8 cellular contexts compared by ENCODE assay signal in genomic region chr20:31661625-31662371, GRCh38. TPM values are rescaled to one million over a fixed set of nuclear protein-coding genes. Genes with fewer than 3 reads are reported as not detected.
DNase-seq lines count a peak whose midpoint lies in the region; ATAC-seq and TF ChIP-seq lines count a peak whose summit lies in the region.

No MANE protein-coding gene starts in this region.

- TF ChIP-seq CTCF in BE2C (IDR thresholded peaks at IDR 0.05; ENCODE audit: low read depth, low read length): peak; percentile 54
- TF ChIP-seq CTCF in PC-3 (conservative IDR thresholded peaks at IDR 0.05; ENCODE audit: low read depth, low read length): peak; percentile 58
- TF ChIP-seq CTCF in esophagus muscularis mucosa (IDR thresholded peaks at IDR 0.05): peak; percentile 71 to 89 (median 82)

- CTCF ChIA-PET in PC-3 (lab: Charles Lee): interaction anchor here (0.6 to 4.0 kb wide), 12 partner anchors 9 to 201 kb away, joined by 3 to 134 read pairs (median 4); partner anchors contain the start of genes BCL2L1 and TPX2

- H2AFZ ChIP-seq in PC-3 (ENCODE audit: low read length): 0 out of 2 replicates have a peak overlapping the region, but pooled peaks have one; percentile 61

- H3K4me1 ChIP-seq in BE2C (no peaks in the 10 kb centered on the region), PC-3 (ENCODE audit: insufficient read depth, low read length) (peaks cover 38% of the 10 kb centered on the region), esophagus muscularis mucosa (peaks cover 43 to 52% (median 50%) of the 10 kb centered on the region in 4 donors)

- 18% methylated on average over 12 of the region's 31 CpGs for WGBS in esophagus muscularis mucosa

- peaks cover 58% of the 10 kb centered on the region for H3K36me3 Mint-ChIP-seq in activated T-cell treated with anti-CD3 and anti-CD28 coated beads, Interleukin-2, amount 50 U/mL, for 24 hours (ENCODE audit: low read depth)

- POLR2A ChIA-PET in PC-3 (lab: Charles Lee; ENCODE audit: unreplicated experiment): interaction anchor here (0.5 to 1.7 kb wide), 9 partner anchors 17 to 1742 kb away, joined by 3 to 34 read pairs (median 6); partner anchors contain the start of gene BCL2L1

- no peaks in the 10 kb centered on the region; the same call in 1 of the 2 replicates for H3K36me3 ChIP-seq in BE2C
- H3K36me3 ChIP-seq in PC-3 (ENCODE audit: low read depth, low read length): peaks cover 26% of the 10 kb centered on the region
- peaks cover 22 to 29% (median 28%) of the 10 kb centered on the region in 4 donors for H3K36me3 ChIP-seq in esophagus muscularis mucosa

- no peaks in the 10 kb centered on the region for H3K27me3 Mint-ChIP-seq in activated T-cell treated with anti-CD3 and anti-CD28 coated beads, Interleukin-2, amount 50 U/mL, for 24 hours

- H3K4me1 Mint-ChIP-seq in activated T-cell treated with anti-CD3 and anti-CD28 coated beads, Interleukin-2, amount 50 U/mL, for 24 hours (ENCODE audit: low read depth): peaks cover 56% of the 10 kb centered on the region

- no peaks in the 10 kb centered on the region for H3K9me3 Mint-ChIP-seq in activated T-cell treated with anti-CD3 and anti-CD28 coated beads, Interleukin-2, amount 50 U/mL, for 24 hours

- peak overlapping the region; percentile 91 for H3K27ac Mint-ChIP-seq in activated T-cell treated with anti-CD3 and anti-CD28 coated beads, Interleukin-2, amount 50 U/mL, for 24 hours

- BruUV-seq in PC-3 (replicated peaks; lab: Mats Ljungman, UMichigan): TSS peak; percentile 96

- peak; percentile 67 for ATAC-seq in GM19372 (IDR thresholded peaks at IDR 0.05; ENCODE audit: low read depth, unreplicated experiment)
- ATAC-seq in PC-3: peak; percentile 52

- H3K27me3 ChIP-seq in BE2C (no peaks in the 10 kb centered on the region), PC-3 (ENCODE audit: low read length) (no peaks in the 10 kb centered on the region), esophagus muscularis mucosa (no peaks in the 10 kb centered on the region)

- H3K4me3 Mint-ChIP-seq in activated T-cell treated with anti-CD3 and anti-CD28 coated beads, Interleukin-2, amount 50 U/mL, for 24 hours: peak overlapping the region; percentile 58

- H3F3A ChIP-seq in PC-3 (ENCODE audit: low read length, unreplicated experiment): no peaks in the 10 kb centered on the region

- 0 out of 2 replicates have a peak, but pooled peaks cover 21% of the 10 kb centered on the region for H3K79me2 ChIP-seq in PC-3 (ENCODE audit: low read length)

- H3K27ac ChIP-seq in PC-3 (ENCODE audit: low read length): peak overlapping the region; percentile 18
- H3K27ac ChIP-seq in esophagus muscularis mucosa (replicated peaks in 1 of 4): peak overlapping the region; percentile 42 to 73 (median 66)

- H3K4me2 ChIP-seq in PC-3 (ENCODE audit: low read length): peak overlapping the region; percentile 69

- intact Hi-C loops in PC-3 (cut with micrococcal nuclease) (loop anchor here (1.0 to 5.0 kb wide), 2 partner anchors 41 to 61 kb away; partner anchors contain the start of gene BCL2L1), esophagus muscularis mucosa (cut with DNase I) (loop anchor here (1.0 kb wide), 1 partner anchor 63 kb away; no protein-coding TSS in a partner anchor)

- no peak for TF ChIP-seq EP300 in esophagus muscularis mucosa (IDR thresholded peaks at IDR 0.05)

- TF ChIP-seq POLR2A in esophagus muscularis mucosa (IDR thresholded peaks at IDR 0.05; ENCODE audit: low read depth): no peak

- peaks cover 5% of the 10 kb centered on the region; the same call in 1 of the 2 replicates for H4K20me1 ChIP-seq in PC-3 (ENCODE audit: low read length)

- H3K9me3 ChIP-seq in BE2C: no peaks in the 10 kb centered on the region
- H3K9me3 ChIP-seq in PC-3 (ENCODE audit: low read length): no peaks in the 10 kb centered on the region
- no peaks in the 10 kb centered on the region for H3K9me3 ChIP-seq in esophagus muscularis mucosa

- DNase-seq in BE2C (peak; percentile 82), HT-29 (ENCODE audit: low spot score) (peak; percentile 80), PC-3 (peak; percentile 68), esophagus muscularis mucosa (ENCODE audit: extremely low spot score) (peak; percentile 95), myocyte (ENCODE audit: low read depth) (peak; percentile 89)
- peak; percentile 87 for DNase-seq in activated T-cell treated with anti-CD3 and anti-CD28 coated beads, Interleukin-2, amount 50 U/mL, for 24 hours
- peak; percentile 54 for DNase-seq in stimulated activated CD8-positive, alpha-beta memory T cell treated with anti-CD3 and anti-CD28 coated beads, Interleukin-7, amount 100 ng/mL, for 24 hours (ENCODE audit: low read depth)

- no peaks in the 10 kb centered on the region for H3K9me2 ChIP-seq in PC-3 (replicated peaks; ENCODE audit: low read length)

- H3K9ac ChIP-seq in PC-3 (ENCODE audit: low read length): no peak overlapping the region

- H3K4me3 ChIP-seq in BE2C (ENCODE audit: low read depth, low read length): peak overlapping the region; percentile 47
- peak overlapping the region; percentile 40; the same call in 1 of the 2 replicates for H3K4me3 ChIP-seq in PC-3 (ENCODE audit: low read length)
- peak overlapping the region; percentile 28 to 50 (median 47) for H3K4me3 ChIP-seq in esophagus muscularis mucosa

RNA-seq across cellular contexts. Expression of gene COX4I2, which starts 24.1 kb away (rescaled TPM):
- 4.2 TPM for polyA plus RNA-seq in BE2C (2012; ENCODE audit: insufficient read depth, insufficient read length, low read depth)
- total RNA-seq in HT-29 (2014; rRNA removed; shearing (Covaris generic)): not detected in 2 replicates
- total RNA-seq in PC-3 (2014; rRNA removed) (not detected in 2 replicates), esophagus muscularis mucosa (10 to 100 TPM in 1 of 4 donors, 1 to 10 TPM in 3; 2.1 to 14.2 (median 7.1) TPM), myocyte (not detected in 2 replicates)
- not detected for polyA plus RNA-seq in myocyte (2012)

RNA-seq across cellular contexts. Expression of gene ID1, which starts 56.7 kb away (rescaled TPM):
- 40.6 TPM for polyA plus RNA-seq in BE2C (2012; ENCODE audit: insufficient read depth, insufficient read length, low read depth)
- total RNA-seq in HT-29 (2014; rRNA removed; shearing (Covaris generic)): 1,531 and 1,848 TPM in 2 replicates
- total RNA-seq in PC-3 (2014; rRNA removed): 774 and 872 TPM in 2 replicates
- total RNA-seq in esophagus muscularis mucosa: 100 to 1,000 TPM; 199 to 744 (median 532) TPM
- total RNA-seq in myocyte: 6.7 and 8.9 TPM in 2 replicates
- polyA plus RNA-seq in myocyte (2012): 11.5 TPM

Comparison
In these comparisons a context has a peak if more than half of its experiments do, and no peak if none do; other contexts are left out.
1. Peak in every context shown above with its lines: DNase-seq, ATAC-seq, H3K4me3 ChIP-seq and H3K27ac ChIP-seq.
2. RNA of gene ID1, which starts 56.7 kb away (total RNA-seq): 1,531 to 1,848 TPM in HT-29, 774 to 872 TPM in PC-3 and 199 to 744 TPM in esophagus muscularis mucosa; 6.7 to 8.9 TPM in myocyte; every median in the first group is over 10 times any median in the second.